Comparison of ENCODE assay signal across 8 cellular contexts in the genomic region with DNA sequence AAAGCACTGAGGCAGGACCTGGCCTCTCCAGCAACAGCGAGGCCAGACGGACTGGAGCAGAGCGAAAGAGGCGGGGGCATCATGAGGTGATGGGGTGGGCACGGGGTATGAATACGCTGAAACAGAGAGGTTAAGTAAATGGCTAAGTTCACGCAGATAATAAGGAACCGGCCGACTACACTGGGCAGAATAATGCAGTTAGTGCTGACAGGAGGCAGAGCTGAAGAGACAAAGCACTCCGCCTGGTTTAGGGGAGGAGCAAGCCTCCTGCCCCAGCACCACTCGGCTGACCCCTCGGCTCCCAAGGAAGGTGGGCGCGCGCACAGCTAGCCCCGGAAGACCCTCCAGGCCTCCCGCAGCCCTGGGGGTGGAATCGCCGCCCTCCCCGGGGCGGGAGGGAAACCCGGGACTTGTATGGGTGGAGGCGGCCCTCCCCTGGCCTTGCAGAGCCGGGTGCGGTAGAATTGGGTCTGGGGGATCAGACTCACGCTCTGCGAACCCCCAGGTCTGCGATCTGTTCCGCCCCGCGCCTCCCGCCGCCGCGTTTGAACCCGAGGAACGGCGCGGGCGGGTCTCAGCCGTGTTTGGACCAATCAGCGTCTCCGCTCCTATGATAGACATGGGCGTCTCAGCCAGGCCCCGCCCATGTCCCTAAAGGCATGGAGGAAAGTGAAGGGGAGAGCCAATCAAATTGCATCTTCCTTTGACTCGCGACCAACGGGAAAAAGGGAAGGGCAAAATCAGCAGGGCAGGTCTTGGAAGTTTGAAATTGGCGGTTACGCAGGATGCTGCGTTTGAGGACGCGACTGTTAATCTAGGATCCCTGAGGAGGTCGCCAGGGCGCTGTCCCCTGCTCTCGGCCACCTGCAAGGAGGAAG. TPM values are rescaled to one million over a fixed set of nuclear protein-coding genes. Genes with fewer than 3 reads are reported as not detected.
DNase-seq lines count a peak whose midpoint lies in the region; ATAC-seq and TF ChIP-seq lines count a peak whose summit lies in the region.

CIT (minus strand) TSS at position 560 of the 878 bp plus-strand sequence. CDS start 1,152 bp downstream, outside the sequence.

- DNase-seq in NCI-H526 (lab: John Stamatoyannopoulos, UW) (peak; percentile 95 to 98), coronary artery (ENCODE audit: low spot score) (peak; percentile 84), left colon (peak; percentile 88 to 91)
- peak; percentile 84 to 85 for DNase-seq in activated CD4-positive, alpha-beta T cell treated with anti-CD3 and anti-CD28 coated beads for 4 hours
- peak; percentile 77 to 79 for DNase-seq in stimulated activated CD4-positive, alpha-beta T cell treated with anti-CD3 and anti-CD28 coated beads, Interleukin-1b, Interleukin-23, amount 100 ng/mL, for 4 hours (ENCODE audit: low read depth in 2 of 2)

- intact Hi-C loops in left colon (cut with DNase I, micrococcal nuclease): no loop called here

- peak within 1 kb of the TSS in 10 of 11 experiments; percentile 58 to 92 (median 82); a peak in 20 of 22 replicates for H3K27ac ChIP-seq in BLaER1 treated with 17β-estradiol and CSF1 and Interleukin-3, amounts not matched to agents 10 nM and 100 nM
- H3K27ac ChIP-seq in coronary artery: no peak within 1 kb of the TSS

- H4K20me1 ChIP-seq in BLaER1 treated with 17β-estradiol and CSF1 and Interleukin-3, amounts not matched to agents 10 nM and 100 nM: no peaks in the 10 kb centered on the region; a peak in 1 of 22 replicates

- peak within 1 kb of the TSS; percentile 82 to 96 (median 89) for H3K4me2 ChIP-seq in BLaER1 treated with 17β-estradiol and CSF1 and Interleukin-3, amounts not matched to agents 10 nM and 100 nM

- ATAC-seq in GM19328 (IDR thresholded peaks at IDR 0.05; ENCODE audit: unreplicated experiment) (peak; percentile 99), HG03469 (IDR thresholded peaks at IDR 0.05; ENCODE audit: unreplicated experiment) (peak; percentile 94), left colon (peak; percentile 100)

- H3K9me3 ChIP-seq in BLaER1 treated with 17β-estradiol and CSF1 and Interleukin-3, amounts not matched to agents 10 nM and 100 nM (replicated peaks in 1 of 11): no peaks in the 10 kb centered on the region

- H3K9ac ChIP-seq in BLaER1 treated with 17β-estradiol and CSF1 and Interleukin-3, amounts not matched to agents 10 nM and 100 nM: peak within 1 kb of the TSS; percentile 80 to 93 (median 87)

- peaks cover 12 to 24% (median 19%) of the 10 kb centered on the region in 10 experiments for H3K4me1 ChIP-seq in BLaER1 treated with 17β-estradiol and CSF1 and Interleukin-3, amounts not matched to agents 10 nM and 100 nM

- peaks cover 0 to 41% (median 37%) of the 10 kb centered on the region in 11 experiments; a peak in 20 of 22 replicates for H3K36me3 ChIP-seq in BLaER1 treated with 17β-estradiol and CSF1 and Interleukin-3, amounts not matched to agents 10 nM and 100 nM

- peak within 1 kb of the TSS; percentile 85 to 99 (median 96) for H3K4me3 ChIP-seq in BLaER1 treated with 17β-estradiol and CSF1 and Interleukin-3, amounts not matched to agents 10 nM and 100 nM
- H3K4me3 ChIP-seq in coronary artery: peak within 1 kb of the TSS; percentile 85

- no peaks in the 10 kb centered on the region for H3K27me3 ChIP-seq in BLaER1 treated with 17β-estradiol and CSF1 and Interleukin-3, amounts not matched to agents 10 nM and 100 nM

- TF ChIP-seq CTCF in coronary artery (IDR thresholded peaks at IDR 0.05): no peak

RNA-seq across cellular contexts. Expression of gene CIT, which starts in this region (rescaled TPM):
- 10 to 100 TPM in 1 of 2 donors, 1 to 10 TPM in 1; 5.0 to 15.9 TPM for total RNA-seq in left colon

Comparison
In these comparisons a context has a peak if more than half of its experiments do, and no peak if none do; other contexts are left out.
1. H3K27ac ChIP-seq: peak in BLaER1 treated with 17β-estradiol and CSF1 and Interleukin-3, amounts not matched to agents 10 nM and 100 nM (10 of 11); none in coronary artery (0 of 2).
2. Peak in every context shown above with its lines, with median percentiles within 50 percentile points of each other: ATAC-seq and DNase-seq.